9 cellular contexts compared by ENCODE assay signal in genomic region chr16:50102046-50102756, GRCh38. TPM values are rescaled to one million over a fixed set of nuclear protein-coding genes. Genes with fewer than 3 reads are reported as not detected.
DNase-seq lines count a peak whose midpoint lies in the region; ATAC-seq and TF ChIP-seq lines count a peak whose summit lies in the region.
"Had no signal": no experiment of that assay in that cellular context is flagged by ENCODE, and none has a peak within 500 bp of the region (broad histone marks: within the 10 kb centered on the region; RNA-seq: fewer than 3 reads in every experiment).

No MANE protein-coding gene starts in this region.

- peaks cover 30% of the 10 kb centered on the region for H3K36me3 ChIP-seq in ACC112 (ENCODE audit: insufficient read depth, low read length)
- H3K36me3 ChIP-seq in mammary epithelial cell (ENCODE audit: insufficient read depth, low read length): peaks cover 27% of the 10 kb centered on the region
- peaks cover 25% of the 10 kb centered on the region for H3K36me3 ChIP-seq in CD8-positive, alpha-beta T cell (ENCODE audit: insufficient read depth, low read length)

- intact Hi-C loops in mammary epithelial cell (cut with micrococcal nuclease): no loop called here
- intact Hi-C loops in CD8-positive, alpha-beta T cell (cut with DNase I, micrococcal nuclease): no loop called here

- peaks cover 72% of the 10 kb centered on the region for H3K36me3 Mint-ChIP-seq in CD8-positive, alpha-beta T cell

- peak; percentile 55 for ATAC-seq in HG03520 (IDR thresholded peaks at IDR 0.05; ENCODE audit: unreplicated experiment)
- ATAC-seq in CD8-positive, alpha-beta T cell: no peak

- H3K27me3 ChIP-seq in ACC112 (ENCODE audit: insufficient read depth, low read length): no peaks in the 10 kb centered on the region
- H3K27me3 ChIP-seq in mammary epithelial cell (ENCODE audit: insufficient read depth, low read length): no peaks in the 10 kb centered on the region
- no peaks in the 10 kb centered on the region for H3K27me3 ChIP-seq in CD8-positive, alpha-beta T cell (ENCODE audit: insufficient read depth, low read length)
- H3K27me3 ChIP-seq: MG63 had no signal

- H3K4me1 Mint-ChIP-seq in CD8-positive, alpha-beta T cell (ENCODE audit: low read depth): no peaks in the 10 kb centered on the region

- in situ Hi-C loops in GM13977 (cut with MboI; ENCODE audit: low pct_unique_long_range_greater_than_20kb, low sequenced_read_pairs, unreplicated experiment) (no loop called here), mammary epithelial cell (cut with MboI; ENCODE audit: low sequenced_read_pairs in 2 of 2) (no loop called here)

- dilution Hi-C loops in mammary epithelial cell (cut with HindIII; ENCODE audit: low sequenced_read_pairs): loop anchor here (10.0 kb wide), 1 partner anchor 183 kb away; no protein-coding TSS in a partner anchor

- H3K27me3 Mint-ChIP-seq in CD8-positive, alpha-beta T cell (ENCODE audit: low read depth): no peaks in the 10 kb centered on the region

- no peak overlapping the region for H3K9ac ChIP-seq in mammary epithelial cell (ENCODE audit: insufficient read depth, low read length)

- POLR2A ChIA-PET in CD8-positive, alpha-beta T cell (lab: Charles Lee): interaction anchor here (0.9 to 1.5 kb wide), 2 partner anchors 22 to 30 kb away, joined by 3 read pairs; no protein-coding TSS in a partner anchor

- peak; percentile 30 for DNase-seq in GM13977 (ENCODE audit: low spot score)
- DNase-seq in mammary epithelial cell: peak; percentile 58
- DNase-seq in occipital lobe (lab: John Stamatoyannopoulos, UW): no peak
- DNase-seq in CD8-positive, alpha-beta T cell: no peak
- no peak for DNase-seq in HuH-7.5 (ENCODE audit: low spot score)
- DNase-seq in effector CD4-positive, alpha-beta T cell: no peak
- DNase-seq: MG63 had no signal

- H2AFZ ChIP-seq in ACC112 (ENCODE audit: low read length, unreplicated experiment) (no peak overlapping the region), mammary epithelial cell (ENCODE audit: low read depth, low read length) (no peak overlapping the region)

- H3K27ac Mint-ChIP-seq in CD8-positive, alpha-beta T cell: no peak overlapping the region

- no peaks in the 10 kb centered on the region for H4K20me1 ChIP-seq in mammary epithelial cell (ENCODE audit: insufficient read depth, low read length)

- CTCF ChIA-PET in mammary epithelial cell (lab: Charles Lee; ENCODE audit: low non-redundant PET): interaction anchor here (0.6 kb wide), 1 partner anchor 108 kb away, joined by 3 read pairs; no protein-coding TSS in a partner anchor
- CTCF ChIA-PET in CD8-positive, alpha-beta T cell (lab: Charles Lee): interaction anchor here (0.9 kb wide), 1 partner anchor 19 kb away, joined by 4 read pairs; no protein-coding TSS in a partner anchor

- TF ChIP-seq CTCF in GM13977 (IDR thresholded peaks at IDR 0.05; ENCODE audit: extremely low read depth, insufficient read depth, missing control alignments) (no peak), mammary epithelial cell (conservative IDR thresholded peaks at IDR 0.05 in 1 of 2, IDR thresholded peaks at IDR 0.05 in 1 of 2; ENCODE audit: extremely low read depth in 1 of 2, insufficient read depth in 1 of 2, low read depth in 1 of 2, low read length in 2 of 2) (no peak)
- TF ChIP-seq CTCF in CD8-positive, alpha-beta T cell (IDR thresholded peaks at IDR 0.05): no peak

- peaks cover 8% of the 10 kb centered on the region for H3K4me1 ChIP-seq in ACC112 (ENCODE audit: control insufficient read depth, insufficient read depth, low read length, unreplicated experiment)
- peaks cover 17% of the 10 kb centered on the region for H3K4me1 ChIP-seq in mammary epithelial cell (ENCODE audit: insufficient read depth, low read length)
- H3K4me1 ChIP-seq in CD8-positive, alpha-beta T cell (ENCODE audit: insufficient read depth, low read length): no peaks in the 10 kb centered on the region

- no peak overlapping the region for H3K4me3 Mint-ChIP-seq in CD8-positive, alpha-beta T cell

- no peaks in the 10 kb centered on the region for H3K9me3 Mint-ChIP-seq in CD8-positive, alpha-beta T cell

- WGBS in mammary epithelial cell (ENCODE audit: low coverage, missing lambda C conversion rate): 92% methylated on average over 6 of the region's 6 CpGs

- BruUV-seq in mammary epithelial cell (replicated peaks; lab: Mats Ljungman, UMichigan): no TSS peak

- H3K4me3 ChIP-seq in ACC112 (ENCODE audit: low read depth, low read length) (no peak overlapping the region), mammary epithelial cell (replicated peaks in 1 of 3; ENCODE audit: insufficient read depth in 1 of 3, low read depth in 2 of 3, low read length in 3 of 3) (no peak overlapping the region)
- H3K4me3 ChIP-seq in CD8-positive, alpha-beta T cell (ENCODE audit: low read depth, low read length): no peak overlapping the region
- H3K4me3 ChIP-seq: MG63 had no signal

- no peaks in the 10 kb centered on the region for H3K79me2 ChIP-seq in ACC112 (ENCODE audit: control insufficient read depth, insufficient read depth, low read length, unreplicated experiment)
- no peaks in the 10 kb centered on the region for H3K79me2 ChIP-seq in mammary epithelial cell (ENCODE audit: insufficient read depth, low read length)

- no peak overlapping the region for H3K4me2 ChIP-seq in mammary epithelial cell (ENCODE audit: insufficient read depth, low read depth, low read length)

- H3K9me3 ChIP-seq in mammary epithelial cell (replicated peaks; ENCODE audit: insufficient read depth, low read length): no peaks in the 10 kb centered on the region
- H3K9me3 ChIP-seq in CD8-positive, alpha-beta T cell (ENCODE audit: low read length): no peaks in the 10 kb centered on the region
- H3K9me3 ChIP-seq: MG63 had no signal

- H3K27ac ChIP-seq in ACC112 (ENCODE audit: low read depth, low read length) (peak overlapping the region; percentile 63; the same call in 1 of the 2 replicates), mammary epithelial cell (ENCODE audit: insufficient read depth, low read depth, low read length) (peak overlapping the region; percentile 24)
- no peak overlapping the region for H3K27ac ChIP-seq in CD8-positive, alpha-beta T cell (ENCODE audit: low read depth, low read length)

RNA-seq across cellular contexts. Expression of gene HEATR3, which starts 36.4 kb away (rescaled TPM):
- total RNA-seq in mammary epithelial cell: 10 to 100 TPM; 18.7 to 23.8 TPM
- 17.3 TPM for polyA plus RNA-seq in mammary epithelial cell
- 17.6 TPM for polyA minus RNA-seq in mammary epithelial cell
- 35.2 TPM for total RNA-seq in occipital lobe
- total RNA-seq in CD8-positive, alpha-beta T cell: 10 to 100 TPM in 1 of 2 experiments, 1 to 10 TPM in 1; 9.3 to 11.4 TPM

RNA-seq across cellular contexts. Expression of gene TENT4B, which starts 50.9 kb away (rescaled TPM):
- total RNA-seq in mammary epithelial cell: 10 to 100 TPM; 10.3 to 14.5 TPM
- polyA plus RNA-seq in mammary epithelial cell: 10.6 TPM
- 5.3 TPM for polyA minus RNA-seq in mammary epithelial cell
- 31.4 TPM for total RNA-seq in occipital lobe
- total RNA-seq in CD8-positive, alpha-beta T cell: 10 to 100 TPM; 60.2 to 62.1 TPM

Comparison
In these comparisons a context has a peak if more than half of its experiments do, and no peak if none do; other contexts are left out.
1. DNase-seq: peak in GM13977 (single experiment) and mammary epithelial cell (single experiment); none in occipital lobe (single experiment), CD8-positive, alpha-beta T cell (0 of 7), HuH-7.5 (single experiment) and effector CD4-positive, alpha-beta T cell (single experiment).